1 cellular context compared by ENCODE assay signal in genomic region chr7:130473289-130473688, GRCh38.
TF ChIP-seq lines count a peak whose summit lies in the region.

No MANE protein-coding gene starts in this region.

TF ChIP-seq in HepG2, 621 proteins besides CTCF, POLR2A, EP300 and RAD21:
- TF ChIP-seq ZNF891 (CRISPR knock-in tag; IDR thresholded peaks at IDR 0.05) (no peak), SPEN (CRISPR knock-in tag; IDR thresholded peaks at IDR 0.05; ENCODE audit: low read depth) (no peak), ZEB1 (IDR thresholded peaks at IDR 0.05; ENCODE audit: insufficient replicate concordance, low read depth) (no peak), HNF4A (CRISPR knock-in tag; IDR thresholded peaks at IDR 0.05) (no peak), DNMT1 (CRISPR knock-in tag; IDR thresholded peaks at IDR 0.05) (no peak), SYNCRIP (IDR thresholded peaks at IDR 0.05; ENCODE audit: insufficient read depth, low read depth, low read length) (no peak), ATF4 (CRISPR knock-in tag; IDR thresholded peaks at IDR 0.05) (no peak), YEATS4 (CRISPR knock-in tag; IDR thresholded peaks at IDR 0.05; ENCODE audit: borderline replicate concordance) (no peak), ZNF546 (CRISPR knock-in tag; conservative IDR thresholded peaks at IDR 0.05) (no peak), ZNF343 (CRISPR knock-in tag; IDR thresholded peaks at IDR 0.05) (no peak), ZNF224 (CRISPR knock-in tag; IDR thresholded peaks at IDR 0.05) (no peak), PAXIP1 (CRISPR knock-in tag; conservative IDR thresholded peaks at IDR 0.05) (no peak), NR3C1 (CRISPR knock-in tag; IDR thresholded peaks at IDR 0.05) (no peak), ZFP36L1 (CRISPR knock-in tag; IDR thresholded peaks at IDR 0.05) (no peak)
- TF ChIP-seq, protein P1, sequence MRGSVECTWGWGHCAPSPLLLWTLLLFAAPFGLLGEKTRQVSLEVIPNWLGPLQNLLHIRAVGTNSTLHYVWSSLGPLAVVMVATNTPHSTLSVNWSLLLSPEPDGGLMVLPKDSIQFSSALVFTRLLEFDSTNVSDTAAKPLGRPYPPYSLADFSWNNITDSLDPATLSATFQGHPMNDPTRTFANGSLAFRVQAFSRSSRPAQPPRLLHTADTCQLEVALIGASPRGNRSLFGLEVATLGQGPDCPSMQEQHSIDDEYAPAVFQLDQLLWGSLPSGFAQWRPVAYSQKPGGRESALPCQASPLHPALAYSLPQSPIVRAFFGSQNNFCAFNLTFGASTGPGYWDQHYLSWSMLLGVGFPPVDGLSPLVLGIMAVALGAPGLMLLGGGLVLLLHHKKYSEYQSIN (CRISPR knock-in tag; IDR thresholded peaks at IDR 0.05; ENCODE audit: borderline replicate concordance) = no peak
- TF ChIP-seq, protein P2, sequence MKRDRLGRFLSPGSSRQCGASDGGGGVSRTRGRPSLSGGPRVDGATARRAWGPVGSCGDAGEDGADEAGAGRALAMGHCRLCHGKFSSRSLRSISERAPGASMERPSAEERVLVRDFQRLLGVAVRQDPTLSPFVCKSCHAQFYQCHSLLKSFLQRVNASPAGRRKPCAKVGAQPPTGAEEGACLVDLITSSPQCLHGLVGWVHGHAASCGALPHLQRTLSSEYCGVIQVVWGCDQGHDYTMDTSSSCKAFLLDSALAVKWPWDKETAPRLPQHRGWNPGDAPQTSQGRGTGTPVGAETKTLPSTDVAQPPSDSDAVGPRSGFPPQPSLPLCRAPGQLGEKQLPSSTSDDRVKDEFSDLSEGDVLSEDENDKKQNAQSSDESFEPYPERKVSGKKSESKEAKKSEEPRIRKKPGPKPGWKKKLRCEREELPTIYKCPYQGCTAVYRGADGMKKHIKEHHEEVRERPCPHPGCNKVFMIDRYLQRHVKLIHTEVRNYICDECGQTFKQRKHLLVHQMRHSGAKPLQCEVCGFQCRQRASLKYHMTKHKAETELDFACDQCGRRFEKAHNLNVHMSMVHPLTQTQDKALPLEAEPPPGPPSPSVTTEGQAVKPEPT (CRISPR knock-in tag; IDR thresholded peaks at IDR 0.05; ENCODE audit: low read depth) = no peak
